Comparison of ENCODE assay signal across 1 cellular context in genomic region chr21:34639882-34640788, GRCh38.
A peak's percentile ranks its signal among the peaks of the same experiment; 100 is the strongest.
TF ChIP-seq lines count a peak whose summit lies in the region.

No MANE protein-coding gene starts in this region.

TF ChIP-seq in GM12878, 131 proteins besides CTCF, POLR2A, EP300 and RAD21 (continued from another document and continues in another):
- peak; percentile 22; the same call in 1 of the 2 replicates for TF ChIP-seq RELB (IDR thresholded peaks at IDR 0.05; ENCODE audit: low read depth)
- TF ChIP-seq SIN3A (IDR thresholded peaks at IDR 0.05; ENCODE audit: low read depth, low read length), result no peak
- TF ChIP-seq LARP7 (IDR thresholded peaks at IDR 0.05), result no peak
- no peak for TF ChIP-seq SUPT20H (IDR thresholded peaks at IDR 0.05; ENCODE audit: borderline replicate concordance, control insufficient read depth, low read depth, low read length)
- TF ChIP-seq POU2F2 (IDR thresholded peaks at IDR 0.05; ENCODE audit: borderline replicate concordance, low read depth, low read length), result no peak
- TF ChIP-seq MTA3 (IDR thresholded peaks at IDR 0.05; ENCODE audit: borderline replicate concordance, low read length), result peak; percentile 77; the same call in 1 of the 2 replicates
- 0 out of 2 replicates have a peak, but pooled peaks have one; percentile 28 for TF ChIP-seq RB1 (IDR thresholded peaks at IDR 0.05; ENCODE audit: borderline replicate concordance)
- no peak for TF ChIP-seq CBX3 (IDR thresholded peaks at IDR 0.05; ENCODE audit: borderline replicate concordance, low read depth)
- TF ChIP-seq ZBED1 (IDR thresholded peaks at IDR 0.05; ENCODE audit: borderline replicate concordance), result peak; percentile 83
- peak; percentile 63; the same call in 1 of the 2 replicates for TF ChIP-seq FOXM1 (IDR thresholded peaks at IDR 0.05; ENCODE audit: low read depth, low read length)
- TF ChIP-seq E4F1 (IDR thresholded peaks at IDR 0.05; ENCODE audit: borderline replicate concordance, partially characterized antibody), result no peak
- TF ChIP-seq, protein P1, sequence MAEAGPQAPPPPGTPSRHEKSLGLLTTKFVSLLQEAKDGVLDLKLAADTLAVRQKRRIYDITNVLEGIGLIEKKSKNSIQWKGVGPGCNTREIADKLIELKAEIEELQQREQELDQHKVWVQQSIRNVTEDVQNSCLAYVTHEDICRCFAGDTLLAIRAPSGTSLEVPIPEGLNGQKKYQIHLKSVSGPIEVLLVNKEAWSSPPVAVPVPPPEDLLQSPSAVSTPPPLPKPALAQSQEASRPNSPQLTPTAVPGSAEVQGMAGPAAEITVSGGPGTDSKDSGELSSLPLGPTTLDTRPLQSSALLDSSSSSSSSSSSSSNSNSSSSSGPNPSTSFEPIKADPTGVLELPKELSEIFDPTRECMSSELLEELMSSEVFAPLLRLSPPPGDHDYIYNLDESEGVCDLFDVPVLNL (IDR thresholded peaks at IDR 0.05; ENCODE audit: low read depth, low read length), result no peak
- TF ChIP-seq ZNF24 (IDR thresholded peaks at IDR 0.05), result no peak
- TF ChIP-seq TBL1XR1 (IDR thresholded peaks at IDR 0.05; ENCODE audit: low read depth, low read length), result no peak
- peak; percentile 27 to 29; a peak in 2 of 4 replicates for TF ChIP-seq IKZF2 (IDR thresholded peaks at IDR 0.05)
- TF ChIP-seq ZNF592 (IDR thresholded peaks at IDR 0.05), result no peak
- no peak for TF ChIP-seq TAF1 (IDR thresholded peaks at IDR 0.05; ENCODE audit: borderline replicate concordance, low read depth, low read length)
- peak; percentile 68 for TF ChIP-seq DPF2 (IDR thresholded peaks at IDR 0.05)
- TF ChIP-seq, protein P2, sequence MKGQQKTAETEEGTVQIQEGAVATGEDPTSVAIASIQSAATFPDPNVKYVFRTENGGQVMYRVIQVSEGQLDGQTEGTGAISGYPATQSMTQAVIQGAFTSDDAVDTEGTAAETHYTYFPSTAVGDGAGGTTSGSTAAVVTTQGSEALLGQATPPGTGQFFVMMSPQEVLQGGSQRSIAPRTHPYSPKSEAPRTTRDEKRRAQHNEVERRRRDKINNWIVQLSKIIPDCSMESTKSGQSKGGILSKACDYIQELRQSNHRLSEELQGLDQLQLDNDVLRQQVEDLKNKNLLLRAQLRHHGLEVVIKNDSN (IDR thresholded peaks at IDR 0.05; ENCODE audit: borderline replicate concordance, extremely low read length, insufficient read depth, low read depth, low read length), result peak; percentile 37
- no peak for TF ChIP-seq MXI1 (IDR thresholded peaks at IDR 0.05; ENCODE audit: low read depth, low read length)
- TF ChIP-seq, protein P3, sequence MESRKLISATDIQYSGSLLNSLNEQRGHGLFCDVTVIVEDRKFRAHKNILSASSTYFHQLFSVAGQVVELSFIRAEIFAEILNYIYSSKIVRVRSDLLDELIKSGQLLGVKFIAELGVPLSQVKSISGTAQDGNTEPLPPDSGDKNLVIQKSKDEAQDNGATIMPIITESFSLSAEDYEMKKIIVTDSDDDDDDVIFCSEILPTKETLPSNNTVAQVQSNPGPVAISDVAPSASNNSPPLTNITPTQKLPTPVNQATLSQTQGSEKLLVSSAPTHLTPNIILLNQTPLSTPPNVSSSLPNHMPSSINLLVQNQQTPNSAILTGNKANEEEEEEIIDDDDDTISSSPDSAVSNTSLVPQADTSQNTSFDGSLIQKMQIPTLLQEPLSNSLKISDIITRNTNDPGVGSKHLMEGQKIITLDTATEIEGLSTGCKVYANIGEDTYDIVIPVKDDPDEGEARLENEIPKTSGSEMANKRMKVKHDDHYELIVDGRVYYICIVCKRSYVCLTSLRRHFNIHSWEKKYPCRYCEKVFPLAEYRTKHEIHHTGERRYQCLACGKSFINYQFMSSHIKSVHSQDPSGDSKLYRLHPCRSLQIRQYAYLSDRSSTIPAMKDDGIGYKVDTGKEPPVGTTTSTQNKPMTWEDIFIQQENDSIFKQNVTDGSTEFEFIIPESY (IDR thresholded peaks at IDR 0.05), result no peak
- no peak for TF ChIP-seq ZNF384 (IDR thresholded peaks at IDR 0.05; ENCODE audit: borderline replicate concordance, low read depth, low read length)
- no peak for TF ChIP-seq SRF (IDR thresholded peaks at IDR 0.05; ENCODE audit: low read depth in 2 of 2, low read length in 2 of 2)
- TF ChIP-seq, protein P4, sequence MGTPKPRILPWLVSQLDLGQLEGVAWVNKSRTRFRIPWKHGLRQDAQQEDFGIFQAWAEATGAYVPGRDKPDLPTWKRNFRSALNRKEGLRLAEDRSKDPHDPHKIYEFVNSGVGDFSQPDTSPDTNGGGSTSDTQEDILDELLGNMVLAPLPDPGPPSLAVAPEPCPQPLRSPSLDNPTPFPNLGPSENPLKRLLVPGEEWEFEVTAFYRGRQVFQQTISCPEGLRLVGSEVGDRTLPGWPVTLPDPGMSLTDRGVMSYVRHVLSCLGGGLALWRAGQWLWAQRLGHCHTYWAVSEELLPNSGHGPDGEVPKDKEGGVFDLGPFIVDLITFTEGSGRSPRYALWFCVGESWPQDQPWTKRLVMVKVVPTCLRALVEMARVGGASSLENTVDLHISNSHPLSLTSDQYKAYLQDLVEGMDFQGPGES (IDR thresholded peaks at IDR 0.05), result no peak
- TF ChIP-seq CREB1 (IDR thresholded peaks at IDR 0.05; ENCODE audit: low read depth), result peak; percentile 31; the same call in 1 of the 2 replicates
- peak; percentile 40; the same call in 1 of the 2 replicates for TF ChIP-seq ASH2L (IDR thresholded peaks at IDR 0.05; ENCODE audit: borderline replicate concordance, low read depth)
- no peak for TF ChIP-seq TCF3 (IDR thresholded peaks at IDR 0.05; ENCODE audit: borderline replicate concordance, insufficient read depth, low read depth, low read length)
- TF ChIP-seq KLF5 (IDR thresholded peaks at IDR 0.05; ENCODE audit: partially characterized antibody), result no peak
- TF ChIP-seq, protein P5, sequence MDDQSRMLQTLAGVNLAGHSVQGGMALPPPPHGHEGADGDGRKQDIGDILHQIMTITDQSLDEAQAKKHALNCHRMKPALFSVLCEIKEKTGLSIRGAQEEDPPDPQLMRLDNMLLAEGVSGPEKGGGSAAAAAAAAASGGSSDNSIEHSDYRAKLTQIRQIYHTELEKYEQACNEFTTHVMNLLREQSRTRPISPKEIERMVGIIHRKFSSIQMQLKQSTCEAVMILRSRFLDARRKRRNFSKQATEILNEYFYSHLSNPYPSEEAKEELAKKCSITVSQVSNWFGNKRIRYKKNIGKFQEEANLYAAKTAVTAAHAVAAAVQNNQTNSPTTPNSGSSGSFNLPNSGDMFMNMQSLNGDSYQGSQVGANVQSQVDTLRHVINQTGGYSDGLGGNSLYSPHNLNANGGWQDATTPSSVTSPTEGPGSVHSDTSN (IDR thresholded peaks at IDR 0.05; ENCODE audit: insufficient replicate concordance, low read depth, low read length), result no peak
- TF ChIP-seq ATF7 (IDR thresholded peaks at IDR 0.05; ENCODE audit: low read depth), result peak; percentile 70
- no peak for TF ChIP-seq SMAD1 (IDR thresholded peaks at IDR 0.05; ENCODE audit: low read depth, partially characterized antibody)
- TF ChIP-seq, protein P6, sequence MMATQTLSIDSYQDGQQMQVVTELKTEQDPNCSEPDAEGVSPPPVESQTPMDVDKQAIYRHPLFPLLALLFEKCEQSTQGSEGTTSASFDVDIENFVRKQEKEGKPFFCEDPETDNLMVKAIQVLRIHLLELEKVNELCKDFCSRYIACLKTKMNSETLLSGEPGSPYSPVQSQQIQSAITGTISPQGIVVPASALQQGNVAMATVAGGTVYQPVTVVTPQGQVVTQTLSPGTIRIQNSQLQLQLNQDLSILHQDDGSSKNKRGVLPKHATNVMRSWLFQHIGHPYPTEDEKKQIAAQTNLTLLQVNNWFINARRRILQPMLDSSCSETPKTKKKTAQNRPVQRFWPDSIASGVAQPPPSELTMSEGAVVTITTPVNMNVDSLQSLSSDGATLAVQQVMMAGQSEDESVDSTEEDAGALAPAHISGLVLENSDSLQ (IDR thresholded peaks at IDR 0.05), result 0 out of 2 replicates have a peak, but pooled peaks have one; percentile 18
- no peak for TF ChIP-seq ZZZ3 (IDR thresholded peaks at IDR 0.05; ENCODE audit: control insufficient read depth, insufficient read length, low read depth)
- TF ChIP-seq STAT1 (conservative IDR thresholded peaks at IDR 0.05), result no peak
- TF ChIP-seq CHD4 (IDR thresholded peaks at IDR 0.05), result no peak
- TF ChIP-seq PML (IDR thresholded peaks at IDR 0.05; ENCODE audit: low read length), result peak; percentile 47; the same call in 1 of the 2 replicates
- peak; percentile 62; the same call in 1 of the 2 replicates for TF ChIP-seq CREM (IDR thresholded peaks at IDR 0.05; ENCODE audit: low read depth)
- TF ChIP-seq MTA2 (IDR thresholded peaks at IDR 0.05; ENCODE audit: low read depth), result peak; percentile 48
- TF ChIP-seq SMAD5 (IDR thresholded peaks at IDR 0.05; ENCODE audit: low read depth), result no peak
- no peak for TF ChIP-seq ATF3 (IDR thresholded peaks at IDR 0.05; ENCODE audit: borderline replicate concordance, extremely low read depth, low read depth, low read length)
- TF ChIP-seq, protein P7, sequence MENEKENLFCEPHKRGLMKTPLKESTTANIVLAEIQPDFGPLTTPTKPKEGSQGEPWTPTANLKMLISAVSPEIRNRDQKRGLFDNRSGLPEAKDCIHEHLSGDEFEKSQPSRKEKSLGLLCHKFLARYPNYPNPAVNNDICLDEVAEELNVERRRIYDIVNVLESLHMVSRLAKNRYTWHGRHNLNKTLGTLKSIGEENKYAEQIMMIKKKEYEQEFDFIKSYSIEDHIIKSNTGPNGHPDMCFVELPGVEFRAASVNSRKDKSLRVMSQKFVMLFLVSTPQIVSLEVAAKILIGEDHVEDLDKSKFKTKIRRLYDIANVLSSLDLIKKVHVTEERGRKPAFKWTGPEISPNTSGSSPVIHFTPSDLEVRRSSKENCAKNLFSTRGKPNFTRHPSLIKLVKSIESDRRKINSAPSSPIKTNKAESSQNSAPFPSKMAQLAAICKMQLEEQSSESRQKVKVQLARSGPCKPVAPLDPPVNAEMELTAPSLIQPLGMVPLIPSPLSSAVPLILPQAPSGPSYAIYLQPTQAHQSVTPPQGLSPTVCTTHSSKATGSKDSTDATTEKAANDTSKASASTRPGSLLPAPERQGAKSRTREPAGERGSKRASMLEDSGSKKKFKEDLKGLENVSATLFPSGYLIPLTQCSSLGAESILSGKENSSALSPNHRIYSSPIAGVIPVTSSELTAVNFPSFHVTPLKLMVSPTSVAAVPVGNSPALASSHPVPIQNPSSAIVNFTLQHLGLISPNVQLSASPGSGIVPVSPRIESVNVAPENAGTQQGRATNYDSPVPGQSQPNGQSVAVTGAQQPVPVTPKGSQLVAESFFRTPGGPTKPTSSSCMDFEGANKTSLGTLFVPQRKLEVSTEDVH (IDR thresholded peaks at IDR 0.05; ENCODE audit: low read depth, partially characterized antibody), result no peak
